1 cellular context compared by ENCODE assay signal in genomic region chr7:91940572-91941341, GRCh38.
TF ChIP-seq lines count a peak whose summit lies in the region.

Gene AKAP9 (plus strand): TSS chr7:91940862. CDS start chr7:91941100, 238 bp downstream.

TF ChIP-seq in liver, 16 proteins besides CTCF, POLR2A, EP300 and RAD21 (continued from another document):
- no peak for TF ChIP-seq REST (IDR thresholded peaks at IDR 0.05)
- TF ChIP-seq NR2F2 (IDR thresholded peaks at IDR 0.05), result no peak
- no peak for TF ChIP-seq FOXA1 (IDR thresholded peaks at IDR 0.05)
- peak; percentile 98 for TF ChIP-seq YY1 (IDR thresholded peaks at IDR 0.05)
